Comparison of ENCODE assay signal across 22 cellular contexts in the genomic region with DNA sequence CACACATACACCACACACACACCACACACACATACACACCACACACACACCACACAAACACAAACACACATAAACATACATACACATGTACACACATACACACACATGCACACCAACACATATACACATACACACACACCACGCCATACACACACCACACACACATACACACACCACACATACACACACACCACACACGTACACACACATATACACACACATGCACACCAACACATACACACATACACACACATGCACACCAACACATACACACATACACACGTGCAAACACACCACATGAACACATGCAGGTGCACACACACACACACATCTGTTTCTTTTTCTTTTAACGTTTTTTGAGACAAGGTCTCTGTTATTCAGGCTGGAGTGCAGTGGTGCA. TPM values are rescaled to one million over a fixed set of nuclear protein-coding genes. Genes with fewer than 3 reads are reported as not detected.
DNase-seq lines count a peak whose midpoint lies in the region; ATAC-seq, FAIRE-seq and TF ChIP-seq lines count a peak whose summit lies in the region.
"Had no signal": no experiment of that assay in that cellular context is flagged by ENCODE, and none has a peak within 500 bp of the region (broad histone marks: within the 10 kb centered on the region; RNA-seq: fewer than 3 reads in every experiment).

No MANE protein-coding gene starts in this region.

- peak overlapping the region; percentile 68 for H2AK5ac ChIP-seq in H1 (ENCODE audit: low read depth, low read length)

- H3K79me1 ChIP-seq in H1 (ENCODE audit: low read depth, low read length): 0 out of 2 replicates have a peak, but pooled peaks cover 2% of the 10 kb centered on the region

- no peak overlapping the region for H3K18ac ChIP-seq in H1 (ENCODE audit: extremely low read depth, low read length)

- 83% methylated on average over 4 of the region's 4 CpGs; no CpG with 5 or more reads in 1 of the 2 experiments for WGBS in H1 (ENCODE audit: extremely low coverage in 1 of 2, insufficient coverage in 1 of 2, insufficient read length in 1 of 2, insufficient replicate concordance in 2 of 2, low coverage in 1 of 2, low lambda C conversion rate in 2 of 2, missing lambda C conversion rate in 1 of 2), 2 experiments

- TF ChIP-seq CTCF in H1 (IDR thresholded peaks at IDR 0.05; ENCODE audit: control extremely low read depth in 1 of 3, insufficient read depth in 1 of 3, low read depth in 1 of 3, low read length in 3 of 3) (no peak), Caco-2 (IDR thresholded peaks at IDR 0.05; ENCODE audit: insufficient read depth in 1 of 2, low read depth in 1 of 2, low read length in 1 of 2, severe bottlenecking in 1 of 2, unreplicated experiment in 1 of 2) (no peak), GM13976 (IDR thresholded peaks at IDR 0.05; ENCODE audit: borderline replicate concordance, control extremely low read depth, extremely low read depth, insufficient read depth, missing control alignments) (no peak), CD14-positive monocyte (IDR thresholded peaks at IDR 0.05) (no peak)

- H2BK15ac ChIP-seq in H1 (ENCODE audit: low read length): peak overlapping the region; percentile 93; the same call in 1 of the 2 replicates

- CTCF ChIA-PET in H1 (lab: Charles Lee; ENCODE audit: partially characterized antibody) (no interaction called here), Caco-2 (lab: Charles Lee) (no interaction called here)

- H3K14ac ChIP-seq in H1 (ENCODE audit: insufficient read length): no peak overlapping the region

- TF ChIP-seq RAD21 in H1 (IDR thresholded peaks at IDR 0.05 in 1 of 2, conservative IDR thresholded peaks at IDR 0.05 in 1 of 2; ENCODE audit: low read depth in 2 of 2, low read length in 2 of 2): no peak

- no peak for TF ChIP-seq EP300 in H1 (IDR thresholded peaks at IDR 0.05; ENCODE audit: borderline replicate concordance in 1 of 2, low read depth in 2 of 2, low read length in 2 of 2)

- FAIRE-seq in GM12891 (lab: Jason Lieb, UNC) (peak; percentile 96), GM18507 (lab: Jason Lieb, UNC) (peak; percentile 51), H1 (lab: Jason Lieb, UNC) (no peak)
- FAIRE-seq: RCC 7860 had no signal

- no peaks in the 10 kb centered on the region for H3K79me2 ChIP-seq in H1 (ENCODE audit: control insufficient read depth in 1 of 2, insufficient read depth in 2 of 2, low read length in 2 of 2)

- H4K5ac ChIP-seq in H1 (ENCODE audit: insufficient read length, low read depth, low read length): no peak overlapping the region

- ATAC-seq in T-helper 17 cell: no peak
- ATAC-seq: Right ventricle myocardium inferior had no signal

- H3K56ac ChIP-seq in H1 (replicated peaks; ENCODE audit: insufficient read length, low read depth, low read length): peak overlapping the region; percentile 96

- no peak overlapping the region; the same call in 1 of the 2 replicates for H4K8ac ChIP-seq in H1 (ENCODE audit: extremely low read depth, insufficient read depth, low read length)

- H3K23ac ChIP-seq in H1 (ENCODE audit: insufficient read length): no peak overlapping the region

- H3K36me3 ChIP-seq in H1 (ENCODE audit: control insufficient read depth in 2 of 4, insufficient read depth in 4 of 4, low read length in 3 of 4) (no peaks in the 10 kb centered on the region), Caco-2 (ENCODE audit: control insufficient read depth, insufficient read depth, low read length) (no peaks in the 10 kb centered on the region)
- H3K36me3 ChIP-seq: BE2C, SJSA1 had no signal

- H4K20me1 ChIP-seq in H1 (replicated peaks in 1 of 2; ENCODE audit: control insufficient read depth in 1 of 2, insufficient read depth in 2 of 2, low read length in 2 of 2): peaks cover 0 to 2% of the 10 kb centered on the region in 2 experiments

- no TSS peak for BruUV-seq in Caco-2 (replicated peaks; lab: Mats Ljungman, UMichigan)

- H2BK12ac ChIP-seq in H1 (ENCODE audit: low read depth, low read length): peak overlapping the region; percentile 56; the same call in 1 of the 2 replicates

- H3K27me3 Mint-ChIP-seq in T-helper 17 cell (peaks cover 18% of the 10 kb centered on the region), Caco-2 (ENCODE audit: insufficient read depth, unreplicated experiment) (no peaks in the 10 kb centered on the region), CD14-positive monocyte (ENCODE audit: low read depth in 3 of 3) (peaks cover 10 to 12% (median 11%) of the 10 kb centered on the region in 3 donors)

- H3K4me2 ChIP-seq in H1 (ENCODE audit: insufficient read depth in 1 of 2, low read depth in 2 of 2, low read length in 2 of 2): no peak overlapping the region

- H3K36me3 Mint-ChIP-seq in T-helper 17 cell (ENCODE audit: low read depth): no peaks in the 10 kb centered on the region
- no peaks in the 10 kb centered on the region for H3K36me3 Mint-ChIP-seq in Caco-2 (ENCODE audit: insufficient read depth, unreplicated experiment)
- H3K36me3 Mint-ChIP-seq in CD14-positive monocyte: no peaks in the 10 kb centered on the region
- H3K36me3 Mint-ChIP-seq: CD4-positive, CD25-positive, alpha-beta regulatory T cell had no signal

- no peak for DNase-seq in GM12891 (ENCODE audit: insufficient read length, low spot score)
- no peak for DNase-seq in GM18507 (ENCODE audit: extremely low spot score, insufficient read length, low read depth)
- DNase-seq in T-helper 17 cell: no peak
- DNase-seq in H1 (ENCODE audit: low read depth in 1 of 2, low spot score in 2 of 2): no peak
- DNase-seq in Caco-2: no peak
- DNase-seq in GM13976 (ENCODE audit: low spot score): no peak
- DNase-seq in CD14-positive monocyte (ENCODE audit: low spot score): no peak
- DNase-seq in GM03348 (ENCODE audit: low spot score): no peak
- DNase-seq: BE2C, DMS79, HCEC 1CT, Kasumi-1, NCI-H1694, NCI-H2081, NCI-H2171, NCI-H524, NCI-H82 had no signal

- H3K23me2 ChIP-seq in H1 (ENCODE audit: low read depth, low read length): peaks cover 5% of the 10 kb centered on the region; the same call in 1 of the 2 replicates

- no peak overlapping the region for H2BK20ac ChIP-seq in H1 (ENCODE audit: low read length)

- in situ Hi-C loops in GM13976 (cut with MboI; ENCODE audit: low sequenced_read_pairs, unreplicated experiment): no loop called here

- no peak overlapping the region for H2BK120ac ChIP-seq in H1 (replicated peaks; ENCODE audit: low read depth, low read length)

- H3K4me1 Mint-ChIP-seq in T-helper 17 cell: peaks cover 4% of the 10 kb centered on the region
- no peaks in the 10 kb centered on the region for H3K4me1 Mint-ChIP-seq in Caco-2 (ENCODE audit: low read depth, unreplicated experiment)
- H3K4me1 Mint-ChIP-seq in CD14-positive monocyte: peaks cover 4% of the 10 kb centered on the region

- H3K4me3 ChIP-seq in H1 (ENCODE audit: extremely low read depth in 1 of 4, insufficient read depth in 2 of 4, low read depth in 3 of 4, low read length in 4 of 4) (no peak overlapping the region), Caco-2 (ENCODE audit: low read depth, low read length) (no peak overlapping the region)
- H3K4me3 ChIP-seq: SJSA1 had no signal

- intact Hi-C loops in Caco-2 (cut with micrococcal nuclease; ENCODE audit: unreplicated experiment): no loop called here
- intact Hi-C loops in CD14-positive monocyte (cut with micrococcal nuclease): no loop called here

- H3K9me3 ChIP-seq in T-helper 17 cell (ENCODE audit: control insufficient read depth, low read length, poor library complexity, severe bottlenecking) (no peaks in the 10 kb centered on the region), H1 (ENCODE audit: insufficient read depth in 2 of 2, low read depth in 1 of 2, low read length in 1 of 2) (no peaks in the 10 kb centered on the region; a peak in 1 of 4 replicates), Caco-2 (no peaks in the 10 kb centered on the region)
- H3K9me3 ChIP-seq: BE2C, SJSA1 had no signal

- peak overlapping the region; percentile 69 for H3K4ac ChIP-seq in H1 (replicated peaks; ENCODE audit: insufficient read length, low read depth, low read length)

- H3K4me3 Mint-ChIP-seq in T-helper 17 cell (peak overlapping the region; percentile 2), Caco-2 (ENCODE audit: unreplicated experiment) (no peak overlapping the region), CD14-positive monocyte (no peak overlapping the region)

- H4K91ac ChIP-seq in H1 (replicated peaks; ENCODE audit: insufficient read length, low read length): peak overlapping the region; percentile 89

- no peak overlapping the region; the same call in 1 of the 2 replicates for H2BK5ac ChIP-seq in H1 (ENCODE audit: low read depth, low read length)

- H2AFZ ChIP-seq in H1 (ENCODE audit: low read length): no peak overlapping the region

- POLR2A ChIA-PET in H1 (lab: Charles Lee; ENCODE audit: partially characterized antibody): interaction anchor here (1.2 to 1.6 kb wide), 2 partner anchors 11 to 19 kb away, joined by 3 to 4 read pairs; no protein-coding TSS in a partner anchor
- POLR2A ChIA-PET in Caco-2 (lab: Charles Lee): no interaction called here

- H3K4me1 ChIP-seq in H1 (replicated peaks in 1 of 4; ENCODE audit: control insufficient read depth in 3 of 4, insufficient read depth in 4 of 4, low read length in 3 of 4) (no peaks in the 10 kb centered on the region), Caco-2 (no peaks in the 10 kb centered on the region)
- H3K4me1 ChIP-seq: BE2C, SJSA1 had no signal

- no peak overlapping the region for H3K27ac Mint-ChIP-seq in T-helper 17 cell
- no peak overlapping the region for H3K27ac Mint-ChIP-seq in Caco-2 (ENCODE audit: unreplicated experiment)
- peak overlapping the region in 1 of 7 donors; percentile 44 for H3K27ac Mint-ChIP-seq in CD14-positive monocyte
- H3K27ac Mint-ChIP-seq: CD4-positive, CD25-positive, alpha-beta regulatory T cell had no signal

- H3K27me3 ChIP-seq in H1 (replicated peaks in 1 of 4; ENCODE audit: control insufficient read depth in 3 of 4, extremely low read depth in 1 of 4, insufficient read depth in 3 of 4, low read length in 3 of 4) (no peaks in the 10 kb centered on the region), Caco-2 (replicated peaks; ENCODE audit: control insufficient read depth, insufficient read depth, low read length) (no peaks in the 10 kb centered on the region)
- H3K27me3 ChIP-seq: BE2C, SJSA1 had no signal

- H3K9ac ChIP-seq in H1 (replicated peaks in 1 of 4; ENCODE audit: extremely low read depth in 1 of 4, low read depth in 3 of 4, low read length in 3 of 4): no peak overlapping the region

- H3K9me3 Mint-ChIP-seq in Caco-2 (ENCODE audit: unreplicated experiment): peaks cover 10% of the 10 kb centered on the region
- H3K9me3 Mint-ChIP-seq in CD14-positive monocyte: peaks cover 0 to 5% (median 2%) of the 10 kb centered on the region in 7 donors
- H3K9me3 Mint-ChIP-seq: CD4-positive, CD25-positive, alpha-beta regulatory T cell had no signal

- no peak overlapping the region for H3K27ac ChIP-seq in H1 (ENCODE audit: low read depth, low read length)
- H3K27ac ChIP-seq: SJSA1 had no signal

- TF ChIP-seq POLR2A in GM12891 (IDR thresholded peaks at IDR 0.05; ENCODE audit: low read depth, low read length): no peak
- TF ChIP-seq POLR2A in H1 (IDR thresholded peaks at IDR 0.05; ENCODE audit: control extremely low read depth in 1 of 2, low read depth in 2 of 2, low read length in 2 of 2): no peak

RNA-seq across cellular contexts. Expression of a gene that starts 41.0 kb away (rescaled TPM):
- polyA plus RNA-seq in GM12891 (2012; ENCODE audit: low read depth, missing spikeins): 0.08 TPM
- total RNA-seq in T-helper 17 cell (under 1 TPM; 0.65 to 0.70 TPM), Caco-2 (2022) (0.41 and 0.44 TPM in 2 replicates)
- total RNA-seq in H1 (2021; fragmentation: NEBNext Ultra II Directional; extraction: Animal tissue kit (Norgen Biotek cat#: 25700)): 1.6 and 1.7 TPM in 2 replicates
- polyA plus RNA-seq in H1 (2011; rRNA removed) (1.0 and 1.6 TPM in 2 replicates), CD14-positive monocyte (not detected)
- polyA plus RNA-seq in H1 (2011; cell fraction: cytosol; rRNA removed): 0.96 TPM
- 1.5 TPM for polyA plus RNA-seq in H1 (2011; cell fraction: nucleus; rRNA removed)
- 1.6 to 2.1 TPM (median 1.8 TPM) in 4 replicates for polyA plus RNA-seq in H1 (2012, experiment 1 of 2)
- 1.8 TPM for polyA plus RNA-seq in H1 (2012, experiment 2 of 2)
- polyA plus RNA-seq in H1 (2013, experiment 1 of 2): 2.7 TPM
- polyA plus RNA-seq in H1 (2013, experiment 2 of 2): 3.0 TPM
- 0.32 and 1.1 TPM in 2 replicates for polyA minus RNA-seq in H1 (2011; rRNA and poly(A)+ RNA removed)
- not detected for polyA minus RNA-seq in H1 (2011; cell fraction: cytosol; rRNA and poly(A)+ RNA removed)
- 1.2 TPM for polyA minus RNA-seq in H1 (2011; cell fraction: nucleus; rRNA and poly(A)+ RNA removed)
- total RNA-seq: OCI-LY7 had no signal
